33 cellular contexts compared by ENCODE assay signal in genomic region chr12:124805876-124806668, GRCh38.
"Had no signal": no experiment of that assay in that cellular context is flagged by ENCODE, and none has a peak within 500 bp of the region (broad histone marks: within the 10 kb centered on the region; RNA-seq: fewer than 3 reads in every experiment).

No MANE protein-coding gene starts in this region.

- H3K9me3 Mint-ChIP-seq: dendritic cell treated with granulocyte-macrophage colony-stimulating factor and Interleukin-4, amounts not matched to agents 40 ng/mL and 50 ng/mL, for 4 days; endodermal cell; memory B cell; naive B cell; natural killer cell treated with Interleukin-12 subunit alpha and Interleukin-12 subunit beta and Interleukin-15 and Interleukin-18, amount 100 ng/mL, for 72 hours; neural crest cell; stimulated activated naive CD8-positive, alpha-beta T cell treated with anti-CD3 and anti-CD28 coated beads, Interleukin-15, amount 100 ng/mL, for 72 hours had no signal

- ATAC-seq: esophagus mucosa; gastrocnemius medialis; left lobe of liver; mucosa of descending colon; natural killer cell treated with Interleukin-12 subunit alpha and Interleukin-12 subunit beta and Interleukin-15 and Interleukin-18, amount 100 ng/mL, for 72 hours; right lobe of liver; stimulated activated naive CD8-positive, alpha-beta T cell treated with anti-CD3 and anti-CD28 coated beads, Interleukin-15, amount 100 ng/mL, for 72 hours; upper lobe of right lung had no signal

- H3K27ac ChIP-seq: colonic mucosa, epithelial cell of prostate, gastrocnemius medialis, ovary, suprapubic skin, transverse colon, upper lobe of right lung, uterus had no signal

- DNase-seq: colonic mucosa; effector CD8-positive, alpha-beta T cell; endodermal cell; foreskin fibroblast; gastrocnemius medialis; head of caudate nucleus; mucosa of descending colon; naive B cell; nucleus accumbens; ovary; posterior cingulate gyrus; retina; small intestine; stimulated activated CD4-positive, alpha-beta T cell treated with anti-CD3 and anti-CD28 coated beads, Interleukin-12 subunit alpha, Interleukin-12 subunit beta, amount 100 ng/mL, for 4 hours; stimulated activated CD4-positive, alpha-beta T cell treated with anti-CD3 and anti-CD28 coated beads, Interleukin-1b, Interleukin-23, amount 100 ng/mL, for 48 hours; stimulated activated CD4-positive, alpha-beta T cell treated with anti-CD3 and anti-CD28 coated beads, Interleukin-4, amount 100 ng/mL, for 1 hour; stimulated activated CD8-positive, alpha-beta memory T cell treated with anti-CD3 and anti-CD28 coated beads, Interleukin-4, amount 100 ng/mL, for 48 hours; stimulated activated naive CD4-positive, alpha-beta T cell; stimulated activated naive CD8-positive, alpha-beta T cell treated with anti-CD3 and anti-CD28 coated beads, Interleukin-15, amount 100 ng/mL, for 72 hours; transverse colon; upper lobe of right lung; uterus had no signal

- H3K4me1 Mint-ChIP-seq: memory B cell; stimulated activated naive CD8-positive, alpha-beta T cell treated with anti-CD3 and anti-CD28 coated beads, Interleukin-15, amount 100 ng/mL, for 72 hours had no signal

- H3K27me3 Mint-ChIP-seq: dendritic cell treated with granulocyte-macrophage colony-stimulating factor and Interleukin-4, amounts not matched to agents 40 ng/mL and 50 ng/mL, for 4 days; memory B cell; naive B cell; natural killer cell treated with Interleukin-12 subunit alpha and Interleukin-12 subunit beta and Interleukin-15 and Interleukin-18, amount 100 ng/mL, for 72 hours; stimulated activated naive CD8-positive, alpha-beta T cell treated with anti-CD3 and anti-CD28 coated beads, Interleukin-15, amount 100 ng/mL, for 72 hours had no signal

- H3K4me3 Mint-ChIP-seq: dendritic cell treated with granulocyte-macrophage colony-stimulating factor and Interleukin-4, amounts not matched to agents 40 ng/mL and 50 ng/mL, for 4 days; endodermal cell; memory B cell; naive B cell; natural killer cell treated with Interleukin-12 subunit alpha and Interleukin-12 subunit beta and Interleukin-15 and Interleukin-18, amount 100 ng/mL, for 72 hours; neural crest cell; stimulated activated naive CD8-positive, alpha-beta T cell treated with anti-CD3 and anti-CD28 coated beads, Interleukin-15, amount 100 ng/mL, for 72 hours had no signal

- H3K36me3 Mint-ChIP-seq: natural killer cell treated with Interleukin-12 subunit alpha and Interleukin-12 subunit beta and Interleukin-15 and Interleukin-18, amount 100 ng/mL, for 72 hours had no signal

- H3K36me3 ChIP-seq: colonic mucosa, gastrocnemius medialis, ovary, suprapubic skin, transverse colon, upper lobe of right lung, uterus had no signal

- H3K4me1 ChIP-seq: colonic mucosa, transverse colon, upper lobe of right lung, uterus had no signal

- FAIRE-seq: keratinocyte, small intestine had no signal

- H3K27ac Mint-ChIP-seq: endodermal cell; memory B cell; natural killer cell treated with Interleukin-12 subunit alpha and Interleukin-12 subunit beta and Interleukin-15 and Interleukin-18, amount 100 ng/mL, for 72 hours; stimulated activated naive CD8-positive, alpha-beta T cell treated with anti-CD3 and anti-CD28 coated beads, Interleukin-15, amount 100 ng/mL, for 72 hours had no signal

- H3K4me3 ChIP-seq: colonic mucosa, gastrocnemius medialis, lung, mucosa of descending colon, ovary, right lobe of liver, suprapubic skin, transverse colon, upper lobe of right lung, uterus had no signal

- H3K9me3 ChIP-seq: colonic mucosa, gastrocnemius medialis, mucosa of descending colon, ovary, right lobe of liver, suprapubic skin, transverse colon, upper lobe of right lung, uterus had no signal

- H3K27me3 ChIP-seq: colonic mucosa, gastrocnemius medialis, ovary, right lobe of liver, suprapubic skin, transverse colon, upper lobe of right lung, uterus had no signal
